Comparison of ENCODE assay signal across 11 cellular contexts in genomic region chr16:19210968-19211367, GRCh38. TPM values are rescaled to one million over a fixed set of nuclear protein-coding genes. Genes with fewer than 3 reads are reported as not detected.
A peak's percentile ranks its signal among the peaks of the same experiment; 100 is the strongest.
DNase-seq lines count a peak whose midpoint lies in the region; ATAC-seq and FAIRE-seq lines count a peak whose summit lies in the region.
"Had no signal": no experiment of that assay in that cellular context is flagged by ENCODE, and none has a peak within 500 bp of the region (broad histone marks: within the 10 kb centered on the region; RNA-seq: fewer than 3 reads in every experiment).

No MANE protein-coding gene starts in this region.

- H3K4me1 ChIP-seq in small intestine (ENCODE audit: control insufficient read depth in 2 of 2, insufficient read depth in 1 of 2, low read depth in 1 of 2, low read length in 1 of 2), result no peaks in the 10 kb centered on the region

- FAIRE-seq in small intestine (lab: Jason Lieb, UNC), result no peak

- no peak overlapping the region for H3K4me3 ChIP-seq in small intestine (ENCODE audit: low read depth in 1 of 2, low read length in 2 of 2)

- WGBS in small intestine, 3 donors, result 71 to 85% (median 72%) methylated on average over 12 of the region's 12 CpGs

- H3K9me3 ChIP-seq in small intestine (ENCODE audit: control insufficient read depth, low read depth), result no peaks in the 10 kb centered on the region

- H3K36me3 ChIP-seq in small intestine (ENCODE audit: control insufficient read depth in 2 of 2, insufficient read depth in 2 of 2, low read length in 2 of 2), result no peaks in the 10 kb centered on the region

- DNase-seq in globus pallidus (ENCODE audit: low spot score), result peak; percentile 25
- no peak for DNase-seq in activated effector memory CD4-positive, alpha-beta T cell treated with Interleukin-2 at 50 U/mL for 16 hours
- DNase-seq in small intestine, result no peak
- no peak for DNase-seq in T1000 (lab: John Stamatoyannopoulos, UW)
- no peak for DNase-seq in SK-N-DZ (ENCODE audit: low spot score)
- DNase-seq: DMS 273 treated with DMSO at 0.1 percent for 48 hours had no signal

- H3K27me3 ChIP-seq in small intestine (ENCODE audit: control insufficient read depth in 2 of 2, insufficient read depth in 2 of 2, low read length in 2 of 2), result no peaks in the 10 kb centered on the region

- ATAC-seq in GM18498 (IDR thresholded peaks at IDR 0.05; ENCODE audit: unreplicated experiment) (peak; percentile 47), GM21576 (IDR thresholded peaks at IDR 0.05; ENCODE audit: unreplicated experiment) (peak; percentile 40), HG03469 (IDR thresholded peaks at IDR 0.05; ENCODE audit: unreplicated experiment) (peak; percentile 22)

- no peak overlapping the region for H3K27ac ChIP-seq in small intestine (ENCODE audit: low read depth in 1 of 2, low read length in 1 of 2)
- H3K27ac ChIP-seq: epithelial cell of prostate, VCaP had no signal

RNA-seq across cellular contexts. Expression of gene SYT17, which starts 42.9 kb away (rescaled TPM):
- polyA plus RNA-seq in small intestine, result 1 to 10 TPM; 1.8 to 4.1 (median 2.5) TPM
- polyA plus RNA-seq in SK-N-DZ (2014; cell fraction: cytosol; rRNA removed), result 12.5 and 14.1 TPM in 2 replicates
- polyA plus RNA-seq in SK-N-DZ (2014; cell fraction: nucleus; rRNA removed), result 12.4 and 13.3 TPM in 2 replicates
